ENCODE assay signal across 23 cellular contexts in genomic region chr6:139166956-139167313, GRCh38. TPM values are rescaled to one million over a fixed set of nuclear protein-coding genes. Genes with fewer than 3 reads are reported as not detected.
DNase-seq lines count a peak whose midpoint lies in the region; ATAC-seq and TF ChIP-seq lines count a peak whose summit lies in the region.
"Had no signal": no experiment of that assay in that cellular context is flagged by ENCODE, and none has a peak within 500 bp of the region (broad histone marks: within the 10 kb centered on the region; RNA-seq: fewer than 3 reads in every experiment).

No MANE protein-coding gene starts in this region.

- H3K36me3 Mint-ChIP-seq in activated CD4-positive, alpha-beta memory T cell treated with anti-CD3 and anti-CD28 coated beads for 36 hours = peaks cover 68% of the 10 kb centered on the region
- peaks cover 76% of the 10 kb centered on the region for H3K36me3 Mint-ChIP-seq in activated CD4-positive, alpha-beta memory T cell treated with anti-CD3 and anti-CD28 coated beads, Interleukin-2, amount 10 ng/mL, durations not matched to agents 7 days and 5 days (ENCODE audit: low read depth)
- H3K36me3 Mint-ChIP-seq in CD4-positive, alpha-beta memory T cell = peaks cover 62 to 67% of the 10 kb centered on the region in 2 donors
- peaks cover 22% of the 10 kb centered on the region for H3K36me3 Mint-ChIP-seq in activated naive CD8-positive, alpha-beta T cell

- H3K27ac Mint-ChIP-seq in activated CD4-positive, alpha-beta memory T cell treated with anti-CD3 and anti-CD28 coated beads for 36 hours = peak overlapping the region; percentile 19
- H3K27ac Mint-ChIP-seq in activated CD4-positive, alpha-beta memory T cell treated with anti-CD3 and anti-CD28 coated beads, Interleukin-2, amount 10 ng/mL, durations not matched to agents 7 days and 5 days = no peak overlapping the region
- peak overlapping the region in 6 of 7 donors; percentile 29 to 86 (median 82) for H3K27ac Mint-ChIP-seq in CD4-positive, alpha-beta memory T cell
- peak overlapping the region; percentile 67 for H3K27ac Mint-ChIP-seq in activated naive CD8-positive, alpha-beta T cell

- H3K4me1 ChIP-seq in CD4-positive, alpha-beta memory T cell (ENCODE audit: insufficient read depth, low read length) = peaks cover 98% of the 10 kb centered on the region
- peaks cover 0 to 7% of the 10 kb centered on the region in 2 experiments for H3K4me1 ChIP-seq in neutrophil (ENCODE audit: control insufficient read depth in 1 of 2, insufficient read depth in 1 of 2, low read depth in 1 of 2, low read length in 1 of 2)
- H3K4me1 ChIP-seq: SJCRH30 had no signal

- H3K4me3 Mint-ChIP-seq in activated CD4-positive, alpha-beta memory T cell treated with anti-CD3 and anti-CD28 coated beads for 36 hours = no peak overlapping the region
- no peak overlapping the region for H3K4me3 Mint-ChIP-seq in activated CD4-positive, alpha-beta memory T cell treated with anti-CD3 and anti-CD28 coated beads, Interleukin-2, amount 10 ng/mL, durations not matched to agents 7 days and 5 days
- peak overlapping the region in 3 of 8 donors; percentile 11 to 31 (median 14) for H3K4me3 Mint-ChIP-seq in CD4-positive, alpha-beta memory T cell
- no peak overlapping the region for H3K4me3 Mint-ChIP-seq in activated naive CD8-positive, alpha-beta T cell

- no peaks in the 10 kb centered on the region for H3K9me3 ChIP-seq in CD4-positive, alpha-beta memory T cell (ENCODE audit: control insufficient read depth in 1 of 2, low read length in 2 of 2)
- no peaks in the 10 kb centered on the region for H3K9me3 ChIP-seq in neutrophil
- H3K9me3 ChIP-seq: SJCRH30 had no signal

- in situ Hi-C loops in GM13976 (cut with MboI; ENCODE audit: low sequenced_read_pairs, unreplicated experiment) = no loop called here

- no peak overlapping the region for H3K4me3 ChIP-seq in CD4-positive, alpha-beta memory T cell (ENCODE audit: low read length in 2 of 2)
- H3K4me3 ChIP-seq in neutrophil (ENCODE audit: low read depth in 1 of 2, low read length in 1 of 2) = no peak overlapping the region
- H3K4me3 ChIP-seq: SJCRH30 had no signal

- peaks cover 26% of the 10 kb centered on the region for H3K36me3 ChIP-seq in CD4-positive, alpha-beta memory T cell (ENCODE audit: insufficient read depth, low read length)
- peaks cover 40% of the 10 kb centered on the region for H3K36me3 ChIP-seq in neutrophil

- no peak for TF ChIP-seq CTCF in neutrophil (IDR thresholded peaks at IDR 0.05)
- TF ChIP-seq CTCF in GM13976 (IDR thresholded peaks at IDR 0.05; ENCODE audit: borderline replicate concordance, control extremely low read depth, extremely low read depth, insufficient read depth, missing control alignments) = no peak

- H3K4me1 Mint-ChIP-seq in activated CD4-positive, alpha-beta memory T cell treated with anti-CD3 and anti-CD28 coated beads for 36 hours (ENCODE audit: low read depth) = peaks cover 93% of the 10 kb centered on the region
- H3K4me1 Mint-ChIP-seq in activated CD4-positive, alpha-beta memory T cell treated with anti-CD3 and anti-CD28 coated beads, Interleukin-2, amount 10 ng/mL, durations not matched to agents 7 days and 5 days = peaks cover 72% of the 10 kb centered on the region
- H3K4me1 Mint-ChIP-seq in CD4-positive, alpha-beta memory T cell = peaks cover 75 to 96% (median 91%) of the 10 kb centered on the region in 4 donors
- peaks cover 89% of the 10 kb centered on the region for H3K4me1 Mint-ChIP-seq in activated naive CD8-positive, alpha-beta T cell (ENCODE audit: low read depth)

- ATAC-seq in Right ventricle myocardium inferior = no peak
- ATAC-seq: HCT116 had no signal

- intact Hi-C loops in activated CD4-positive, alpha-beta memory T cell treated with anti-CD3 and anti-CD28 coated beads for 36 hours (cut with micrococcal nuclease) = no loop called here
- intact Hi-C loops in CD4-positive, alpha-beta memory T cell (cut with micrococcal nuclease) = no loop called here
- intact Hi-C loops in Right ventricle myocardium inferior (cut with DNase I) = no loop called here

- CTCF ChIA-PET in activated CD4-positive, alpha-beta memory T cell treated with anti-CD3 and anti-CD28 coated beads for 36 hours (lab: Charles Lee) = interaction anchor here (1.1 kb wide), 1 partner anchor 35 kb away, joined by 4 read pairs; no protein-coding TSS in a partner anchor
- CTCF ChIA-PET in activated CD4-positive, alpha-beta memory T cell treated with anti-CD3 and anti-CD28 coated beads, Interleukin-2, amount 10 ng/mL, durations not matched to agents 7 days and 5 days (lab: Charles Lee) = interaction anchor here (1.0 kb wide), 1 partner anchor 11 kb away, joined by 3 read pairs; no protein-coding TSS in a partner anchor
- CTCF ChIA-PET in CD4-positive, alpha-beta memory T cell (lab: Charles Lee; ENCODE audit: partially characterized antibody) = interaction anchor here (0.7 to 1.4 kb wide), 3 partner anchors 20 to 158 kb away, joined by 3 read pairs; no protein-coding TSS in a partner anchor

- H3K27me3 ChIP-seq in CD4-positive, alpha-beta memory T cell (ENCODE audit: insufficient read depth, low read length) = no peaks in the 10 kb centered on the region
- H3K27me3 ChIP-seq in neutrophil = no peaks in the 10 kb centered on the region
- H3K27me3 ChIP-seq: SJCRH30 had no signal

- no peak overlapping the region for H3K27ac ChIP-seq in CD4-positive, alpha-beta memory T cell (ENCODE audit: low read depth, low read length)
- peak overlapping the region; percentile 32 for H3K27ac ChIP-seq in neutrophil
- H3K27ac ChIP-seq: SJCRH30 had no signal

- H3K9me3 Mint-ChIP-seq in activated CD4-positive, alpha-beta memory T cell treated with anti-CD3 and anti-CD28 coated beads for 36 hours = no peaks in the 10 kb centered on the region
- H3K9me3 Mint-ChIP-seq in activated CD4-positive, alpha-beta memory T cell treated with anti-CD3 and anti-CD28 coated beads, Interleukin-2, amount 10 ng/mL, durations not matched to agents 7 days and 5 days = no peaks in the 10 kb centered on the region
- peaks cover 0 to 6% (median 0%) of the 10 kb centered on the region in 8 donors for H3K9me3 Mint-ChIP-seq in CD4-positive, alpha-beta memory T cell
- no peaks in the 10 kb centered on the region for H3K9me3 Mint-ChIP-seq in activated naive CD8-positive, alpha-beta T cell (ENCODE audit: low read depth)

- H3K27me3 Mint-ChIP-seq in activated CD4-positive, alpha-beta memory T cell treated with anti-CD3 and anti-CD28 coated beads for 36 hours = no peaks in the 10 kb centered on the region
- H3K27me3 Mint-ChIP-seq in activated CD4-positive, alpha-beta memory T cell treated with anti-CD3 and anti-CD28 coated beads, Interleukin-2, amount 10 ng/mL, durations not matched to agents 7 days and 5 days = no peaks in the 10 kb centered on the region
- H3K27me3 Mint-ChIP-seq in CD4-positive, alpha-beta memory T cell = no peaks in the 10 kb centered on the region
- H3K27me3 Mint-ChIP-seq in activated naive CD8-positive, alpha-beta T cell = no peaks in the 10 kb centered on the region

- no peak for DNase-seq in activated CD4-positive, alpha-beta memory T cell treated with anti-CD3 and anti-CD28 coated beads for 36 hours
- DNase-seq in activated CD4-positive, alpha-beta memory T cell treated with anti-CD3 and anti-CD28 coated beads, Interleukin-2, amount 10 ng/mL, durations not matched to agents 7 days and 5 days = no peak
- peak in 1 of 5 donors; percentile 36 for DNase-seq in CD4-positive, alpha-beta memory T cell
- DNase-seq in GM13976 (ENCODE audit: low spot score) (no peak), Right ventricle myocardium inferior (ENCODE audit: missing footprints) (no peak), GM03348 (ENCODE audit: low spot score) (no peak)
- DNase-seq: AML-193; C1 segment of cervical spinal cord; DMS53; GDM1; Karpas-422; MV-4-11; NCI-H1105 treated with DMSO at 0.1 percent for 48 hours; NCI-H2029 treated with DMSO at 0.1 percent for 48 hours; NCI-H2171; NCI-H345; NCI-H524; NCI-H774; NK-92 treated with Interleukin-12 subunit alpha and Interleukin-12 subunit beta, amount 100 ng/mL, for 24 hours; SJCRH30 had no signal

- POLR2A ChIA-PET in activated CD4-positive, alpha-beta memory T cell treated with anti-CD3 and anti-CD28 coated beads for 36 hours (lab: Charles Lee) = no interaction called here
- POLR2A ChIA-PET in activated CD4-positive, alpha-beta memory T cell treated with anti-CD3 and anti-CD28 coated beads, Interleukin-2, amount 10 ng/mL, durations not matched to agents 7 days and 5 days (lab: Charles Lee) = interaction anchor here (1.0 kb wide), 1 partner anchor 42 kb away, joined by 3 read pairs; no protein-coding TSS in a partner anchor
- POLR2A ChIA-PET in CD4-positive, alpha-beta memory T cell (lab: Charles Lee; ENCODE audit: partially characterized antibody) = interaction anchor here (1.7 to 2.9 kb wide), 2 partner anchors 30 to 41 kb away, joined by 9 to 11 read pairs; no protein-coding TSS in a partner anchor

RNA-seq across cellular contexts. Expression of gene HECA, which starts 32.1 kb away (rescaled TPM):
- 10 to 100 TPM; 75.7 to 76.6 TPM for total RNA-seq in activated CD4-positive, alpha-beta memory T cell treated with anti-CD3 and anti-CD28 coated beads for 36 hours
- total RNA-seq in activated CD4-positive, alpha-beta memory T cell treated with anti-CD3 and anti-CD28 coated beads, Interleukin-2, amount 10 ng/mL, durations not matched to agents 7 days and 5 days = 10 to 100 TPM; 78.9 to 81.7 TPM
- total RNA-seq in CD4-positive, alpha-beta memory T cell = 100 to 1,000 TPM; 154 to 161 TPM
- 10 to 100 TPM in 1 of 2 donors, 1 to 10 TPM in 1; 5.4 to 12.1 TPM for polyA plus RNA-seq in CD4-positive, alpha-beta memory T cell
- 54.9 TPM for total RNA-seq in Right ventricle myocardium inferior
